In the genomic region with DNA sequence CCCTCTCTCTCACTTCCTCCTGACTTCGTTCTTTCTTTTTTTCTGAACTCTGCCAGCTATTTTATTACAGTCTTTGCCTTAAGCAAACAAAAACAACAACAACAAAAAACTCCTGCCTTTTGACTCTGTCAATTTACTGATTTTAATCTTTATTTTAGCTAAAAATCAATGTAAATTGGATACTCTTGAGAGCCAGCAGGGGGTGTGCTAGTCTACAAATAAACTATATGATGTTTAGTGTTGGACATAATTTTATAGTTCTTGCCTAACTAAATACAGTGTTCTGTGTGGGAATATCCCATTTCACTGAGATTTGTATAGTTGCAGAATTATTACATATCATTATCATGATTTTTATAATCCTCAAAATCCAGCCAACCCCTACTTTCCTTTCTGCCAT, we compare ENCODE assay signal across 12 cellular contexts.
DNase-seq lines count a peak whose midpoint lies in the region; ATAC-seq, FAIRE-seq and TF ChIP-seq lines count a peak whose summit lies in the region.
"Had no signal": no experiment of that assay in that cellular context is flagged by ENCODE, and none has a peak within 500 bp of the region (broad histone marks: within the 10 kb centered on the region; RNA-seq: fewer than 3 reads in every experiment).

No MANE protein-coding gene starts in this region.

- H3K4me1 ChIP-seq in adipocyte (ENCODE audit: control insufficient read depth, insufficient read depth, low read length) (no peaks in the 10 kb centered on the region), kidney (ENCODE audit: control insufficient read depth in 1 of 2, insufficient read depth in 1 of 2, low read depth in 1 of 2, low read length in 2 of 2) (no peaks in the 10 kb centered on the region)
- H3K4me1 ChIP-seq: gastrocnemius medialis had no signal

- intact Hi-C loops in kidney (cut with DNase I), result no loop called here
- intact Hi-C loops in activated T-helper 2 cell treated with anti-CD3 and anti-CD28 coated beads, Interferon-gamma antibody, Interleukin-2, Interleukin-4, amounts not matched to agents 10 μg/mL and 5 μg/mL and 100 μg/mL, durations not matched to agents 14 hours and 24 hours and 36 hours (cut with micrococcal nuclease), result no loop called here

- H3K27ac ChIP-seq in C4-2B (no peak overlapping the region), kidney (ENCODE audit: low read depth in 2 of 2, low read length in 2 of 2) (no peak overlapping the region)
- H3K27ac ChIP-seq: gastrocnemius medialis, skin epidermis had no signal

- H3K9ac ChIP-seq in adipocyte (ENCODE audit: low read length) (no peak overlapping the region), kidney (ENCODE audit: low read length in 2 of 2) (no peak overlapping the region)

- H3K27ac Mint-ChIP-seq in activated T-helper 2 cell treated with anti-CD3 and anti-CD28 coated beads, Interferon-gamma antibody, Interleukin-2, Interleukin-4, amounts not matched to agents 10 μg/mL and 5 μg/mL and 100 μg/mL, durations not matched to agents 14 hours and 24 hours and 36 hours, result no peak overlapping the region
- H3K27ac Mint-ChIP-seq: CD4-positive, alpha-beta memory T cell had no signal

- no peaks in the 10 kb centered on the region for H3K27me3 Mint-ChIP-seq in activated T-helper 2 cell treated with anti-CD3 and anti-CD28 coated beads, Interferon-gamma antibody, Interleukin-2, Interleukin-4, amounts not matched to agents 10 μg/mL and 5 μg/mL and 100 μg/mL, durations not matched to agents 14 hours and 24 hours and 36 hours (ENCODE audit: low read depth)
- H3K27me3 Mint-ChIP-seq: CD4-positive, alpha-beta memory T cell had no signal

- H3K36me3 Mint-ChIP-seq in activated T-helper 2 cell treated with anti-CD3 and anti-CD28 coated beads, Interferon-gamma antibody, Interleukin-2, Interleukin-4, amounts not matched to agents 10 μg/mL and 5 μg/mL and 100 μg/mL, durations not matched to agents 14 hours and 24 hours and 36 hours (ENCODE audit: low read depth), result no peaks in the 10 kb centered on the region
- H3K36me3 Mint-ChIP-seq: CD4-positive, alpha-beta memory T cell had no signal

- H3K9me3 Mint-ChIP-seq in activated T-helper 2 cell treated with anti-CD3 and anti-CD28 coated beads, Interferon-gamma antibody, Interleukin-2, Interleukin-4, amounts not matched to agents 10 μg/mL and 5 μg/mL and 100 μg/mL, durations not matched to agents 14 hours and 24 hours and 36 hours, result peaks cover 41% of the 10 kb centered on the region

- no peak for FAIRE-seq in kidney (lab: Jason Lieb, UNC)

- no peak for TF ChIP-seq EP300 in Ishikawa (IDR thresholded peaks at IDR 0.05; ENCODE audit: borderline replicate concordance)

- no peaks in the 10 kb centered on the region for H3K27me3 ChIP-seq in adipocyte (replicated peaks; ENCODE audit: control insufficient read depth, insufficient read depth, low read length)
- H3K27me3 ChIP-seq: gastrocnemius medialis had no signal

- H3K36me3 ChIP-seq in adipocyte (ENCODE audit: control insufficient read depth, insufficient read depth, low read length, severe bottlenecking), result no peaks in the 10 kb centered on the region
- H3K36me3 ChIP-seq in kidney (ENCODE audit: control insufficient read depth in 1 of 2, insufficient read depth in 2 of 2, low read length in 2 of 2), result no peaks in the 10 kb centered on the region
- H3K36me3 ChIP-seq: gastrocnemius medialis had no signal

- DNase-seq in adipocyte (ENCODE audit: low read depth) (peak; percentile 72), kidney (no peak), epidermal melanocyte (ENCODE audit: insufficient read length, low spot score) (no peak), NCI-H345 (lab: John Stamatoyannopoulos, UW) (no peak)
- no peak for DNase-seq in activated T-helper 2 cell treated with anti-CD3 and anti-CD28 coated beads, Interferon-gamma antibody, Interleukin-2, Interleukin-4, amounts not matched to agents 10 μg/mL and 5 μg/mL and 100 μg/mL, durations not matched to agents 14 hours and 24 hours and 36 hours (ENCODE audit: low spot score)
- DNase-seq: activated T-cell treated with anti-CD3 and anti-CD28 coated beads, Interleukin-2, amount 50 U/mL, for 1 hour; CD4-positive, alpha-beta memory T cell; gastrocnemius medialis had no signal

- peak; percentile 24 for TF ChIP-seq RAD21 in Ishikawa (IDR thresholded peaks at IDR 0.05; ENCODE audit: low read depth)

- no peaks in the 10 kb centered on the region for H3K4me1 Mint-ChIP-seq in activated T-helper 2 cell treated with anti-CD3 and anti-CD28 coated beads, Interferon-gamma antibody, Interleukin-2, Interleukin-4, amounts not matched to agents 10 μg/mL and 5 μg/mL and 100 μg/mL, durations not matched to agents 14 hours and 24 hours and 36 hours (ENCODE audit: low read depth)
- H3K4me1 Mint-ChIP-seq: CD4-positive, alpha-beta memory T cell had no signal

- H3K9me3 ChIP-seq in adipocyte (ENCODE audit: control insufficient read depth, low read length) (no peaks in the 10 kb centered on the region), kidney (ENCODE audit: control insufficient read depth in 1 of 2, low read length in 2 of 2) (no peaks in the 10 kb centered on the region)
- H3K9me3 ChIP-seq: gastrocnemius medialis had no signal

- ATAC-seq in GM21423 (IDR thresholded peaks at IDR 0.05; ENCODE audit: unreplicated experiment), result no peak
- ATAC-seq: gastrocnemius medialis had no signal

- peak; percentile 54 for TF ChIP-seq CTCF in C4-2B (conservative IDR thresholded peaks at IDR 0.05)
- TF ChIP-seq CTCF in kidney (IDR thresholded peaks at IDR 0.05; ENCODE audit: borderline replicate concordance, extremely low read depth, insufficient read depth), result peak; percentile 20

- H3K4me3 Mint-ChIP-seq in activated T-helper 2 cell treated with anti-CD3 and anti-CD28 coated beads, Interferon-gamma antibody, Interleukin-2, Interleukin-4, amounts not matched to agents 10 μg/mL and 5 μg/mL and 100 μg/mL, durations not matched to agents 14 hours and 24 hours and 36 hours (ENCODE audit: low read depth), result no peak overlapping the region
- H3K4me3 Mint-ChIP-seq: CD4-positive, alpha-beta memory T cell had no signal

- H3K4me3 ChIP-seq in adipocyte (ENCODE audit: low read length), result no peak overlapping the region
- H3K4me3 ChIP-seq in kidney (ENCODE audit: low read length in 2 of 2), result no peak overlapping the region
- H3K4me3 ChIP-seq: gastrocnemius medialis, skin epidermis had no signal

TF ChIP-seq in Ishikawa, 13 proteins besides CTCF, POLR2A, EP300 and RAD21:
- no peak for TF ChIP-seq CREB1 (IDR thresholded peaks at IDR 0.05; ENCODE audit: low read depth)
- no peak for TF ChIP-seq CEBPB (IDR thresholded peaks at IDR 0.05)
- TF ChIP-seq, protein P1, sequence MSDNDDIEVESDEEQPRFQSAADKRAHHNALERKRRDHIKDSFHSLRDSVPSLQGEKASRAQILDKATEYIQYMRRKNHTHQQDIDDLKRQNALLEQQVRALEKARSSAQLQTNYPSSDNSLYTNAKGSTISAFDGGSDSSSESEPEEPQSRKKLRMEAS (IDR thresholded peaks at IDR 0.05), result no peak
- TF ChIP-seq TAF1 (IDR thresholded peaks at IDR 0.05; ENCODE audit: low read depth), result no peak
- TF ChIP-seq TCF12 (IDR thresholded peaks at IDR 0.05; ENCODE audit: low read depth), result no peak
- no peak for TF ChIP-seq EGR1 (IDR thresholded peaks at IDR 0.05)
- no peak for TF ChIP-seq FOXM1 (IDR thresholded peaks at IDR 0.05; ENCODE audit: borderline replicate concordance, low read depth)
